ENCODE assay signal across 18 cellular contexts in the genomic region with DNA sequence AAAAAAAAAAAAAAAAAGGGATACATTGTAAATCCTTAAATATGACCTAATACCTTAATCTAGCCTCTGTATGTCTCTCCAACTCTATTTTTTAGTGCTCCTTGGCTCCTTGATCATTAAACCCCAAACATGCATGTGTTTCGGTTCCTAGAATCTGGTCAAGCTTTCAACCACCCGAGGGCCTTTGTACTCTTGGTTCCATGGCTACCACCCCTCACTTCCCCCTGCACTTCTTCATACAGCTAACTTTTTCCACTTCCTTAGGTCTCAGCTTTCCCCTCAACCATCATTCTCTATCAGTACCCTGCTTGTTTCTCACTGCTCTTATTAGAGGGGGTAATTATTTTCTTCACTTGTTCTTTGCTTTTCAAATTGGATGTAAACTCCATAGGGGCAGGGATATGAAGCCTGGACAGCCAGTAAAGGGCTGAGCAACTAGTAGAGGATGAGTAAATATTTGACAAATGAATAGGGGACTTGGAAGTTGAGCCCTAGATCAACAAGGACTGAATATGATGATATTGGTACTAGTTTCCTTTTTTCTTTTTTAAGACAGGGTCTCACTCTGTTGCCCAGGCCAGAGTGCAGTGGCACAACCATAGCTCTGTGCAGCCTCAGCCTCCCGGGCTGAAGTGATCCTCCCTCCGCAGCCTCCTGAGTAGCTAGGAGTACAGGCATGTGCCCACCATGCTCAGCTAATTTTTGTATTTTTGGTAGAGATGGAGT. TPM values are rescaled to one million over a fixed set of nuclear protein-coding genes. Genes with fewer than 3 reads are reported as not detected.
DNase-seq lines count a peak whose midpoint lies in the region; ATAC-seq, FAIRE-seq and TF ChIP-seq lines count a peak whose summit lies in the region.
"Had no signal": no experiment of that assay in that cellular context is flagged by ENCODE, and none has a peak within 500 bp of the region (broad histone marks: within the 10 kb centered on the region; RNA-seq: fewer than 3 reads in every experiment).

No MANE protein-coding gene starts in this region.

- H3K27me3 Mint-ChIP-seq in activated CD8-positive, alpha-beta memory T cell treated with anti-CD3 and anti-CD28 coated beads, Interleukin-2, amount 10 ng/mL, durations not matched to agents 7 days and 5 days = no peaks in the 10 kb centered on the region
- H3K27me3 Mint-ChIP-seq: progenitor cell of endocrine pancreas had no signal

- H3K4me3 Mint-ChIP-seq in activated CD8-positive, alpha-beta memory T cell treated with anti-CD3 and anti-CD28 coated beads, Interleukin-2, amount 10 ng/mL, durations not matched to agents 7 days and 5 days = no peak overlapping the region

- H3K79me2 ChIP-seq in HepG2 (ENCODE audit: insufficient read depth, low read length) = peaks cover 11% of the 10 kb centered on the region

- 36% methylated on average over 4 of the region's 4 CpGs for WGBS in HepG2 (ENCODE audit: low lambda C conversion rate)
- 84% methylated on average over 4 of the region's 4 CpGs for WGBS in right lobe of liver (ENCODE audit: insufficient coverage, low coverage, low lambda C conversion rate, missing lambda C conversion rate)

- no peaks in the 10 kb centered on the region for H3K36me3 ChIP-seq in HepG2 (replicated peaks in 1 of 2; ENCODE audit: control insufficient read depth in 1 of 2, insufficient read depth in 2 of 2, low read length in 2 of 2)
- no peaks in the 10 kb centered on the region for H3K36me3 ChIP-seq in right lobe of liver
- H3K36me3 ChIP-seq in A673 (ENCODE audit: insufficient read depth, low read length, poor library complexity, severe bottlenecking) = no peaks in the 10 kb centered on the region
- H3K36me3 ChIP-seq: adrenal gland had no signal

- TF ChIP-seq CTCF in HepG2 (CRISPR knock-in tag; IDR thresholded peaks at IDR 0.05) (no peak), right lobe of liver (IDR thresholded peaks at IDR 0.05) (no peak), A673 (conservative IDR thresholded peaks at IDR 0.05; ENCODE audit: low read depth, low read length) (no peak)

- intact Hi-C loops in HepG2 (cut with micrococcal nuclease; ENCODE audit: unreplicated experiment) (no loop called here), right lobe of liver (cut with DNase I) (no loop called here), A673 (cut with micrococcal nuclease; ENCODE audit: unreplicated experiment) (no loop called here)

- no TSS peak for BruUV-seq in HepG2 (replicated peaks; lab: Mats Ljungman, UMichigan)
- BruUV-seq in A673 (replicated peaks; lab: Mats Ljungman, UMichigan) = no TSS peak

- H3K9me3 ChIP-seq in HepG2 (ENCODE audit: low read length) = no peaks in the 10 kb centered on the region
- no peaks in the 10 kb centered on the region for H3K9me3 ChIP-seq in right lobe of liver
- H3K9me3 ChIP-seq in A673 (ENCODE audit: low read depth, low read length, poor library complexity, severe bottlenecking) = no peaks in the 10 kb centered on the region
- H3K9me3 ChIP-seq: adrenal gland had no signal

- POLR2A ChIA-PET in HepG2 (lab: Yijun Ruan, JAX) (interaction anchor here (1.3 to 1.6 kb wide), 3 partner anchors 8 to 20 kb away, joined by 3 to 4 read pairs (median 3); no protein-coding TSS in a partner anchor), A673 (lab: Charles Lee; ENCODE audit: low non-redundant PET) (no interaction called here)

- CTCF ChIA-PET in HepG2 (lab: Yijun Ruan, JAX; ENCODE audit: low intra/inter-chr PET ratio, low total read pairs) (no interaction called here), A673 (lab: Charles Lee) (no interaction called here)
- CTCF ChIA-PET in activated CD8-positive, alpha-beta memory T cell treated with anti-CD3 and anti-CD28 coated beads, Interleukin-2, amount 10 ng/mL, durations not matched to agents 7 days and 5 days (lab: Charles Lee) = no interaction called here

- TF ChIP-seq POLR2A in HepG2 (IDR thresholded peaks at IDR 0.05; ENCODE audit: insufficient read depth in 1 of 2, low read depth in 2 of 2, low read length in 2 of 2) (no peak), right lobe of liver (IDR thresholded peaks at IDR 0.05) (no peak)

- peaks cover 0 to under 1% of the 10 kb centered on the region in 2 experiments; a peak in 1 of 5 replicates for H3K27me3 ChIP-seq in HepG2 (ENCODE audit: control insufficient read depth in 1 of 2, insufficient read depth in 2 of 2, low read length in 2 of 2)
- H3K27me3 ChIP-seq in right lobe of liver = no peaks in the 10 kb centered on the region
- no peaks in the 10 kb centered on the region for H3K27me3 ChIP-seq in A673 (replicated peaks; ENCODE audit: insufficient read depth, low read depth, low read length, poor library complexity)
- H3K27me3 ChIP-seq: adrenal gland had no signal

- peaks cover 2% of the 10 kb centered on the region for H4K20me1 ChIP-seq in HepG2 (ENCODE audit: insufficient read depth, low read length)

- TF ChIP-seq RAD21 in HepG2 (CRISPR knock-in tag; IDR thresholded peaks at IDR 0.05) = no peak

- H2AFZ ChIP-seq in HepG2 (ENCODE audit: low read length) = no peak overlapping the region

- TF ChIP-seq EP300 in HepG2 (IDR thresholded peaks at IDR 0.05; ENCODE audit: low read depth in 2 of 2, low read length in 2 of 2) = peak in 1 of 2 experiments; percentile 14; a peak in 1 of 4 replicates
- TF ChIP-seq EP300 in HepG2 (CRISPR knock-in tag; IDR thresholded peaks at IDR 0.05; ENCODE audit: borderline replicate concordance) = no peak

- H3K4me1 ChIP-seq in HepG2 (ENCODE audit: insufficient read depth, low read length) (peaks cover 54% of the 10 kb centered on the region), right lobe of liver (peaks cover 0 to 6% (median 0%) of the 10 kb centered on the region in 4 donors), A673 (ENCODE audit: insufficient read depth, low read length, poor library complexity, severe bottlenecking) (peaks cover 9% of the 10 kb centered on the region)

- H3K27ac ChIP-seq in HepG2 (ENCODE audit: extremely low read length, insufficient read depth, low read length) (peak overlapping the region; percentile 14), right lobe of liver (no peak overlapping the region), A673 (ENCODE audit: low read depth, low read length, poor library complexity, severe bottlenecking) (no peak overlapping the region)
- H3K27ac ChIP-seq: adrenal gland, coronary artery had no signal

- no peak overlapping the region for H3K27ac Mint-ChIP-seq in activated CD8-positive, alpha-beta memory T cell treated with anti-CD3 and anti-CD28 coated beads, Interleukin-2, amount 10 ng/mL, durations not matched to agents 7 days and 5 days
- H3K27ac Mint-ChIP-seq: progenitor cell of endocrine pancreas had no signal

- no peak overlapping the region for H3K4me3 ChIP-seq in HepG2 (replicated peaks in 1 of 3; ENCODE audit: insufficient read depth in 1 of 3, low read depth in 2 of 3, low read length in 3 of 3)
- H3K4me3 ChIP-seq in right lobe of liver = no peak overlapping the region
- H3K4me3 ChIP-seq in A673 (ENCODE audit: low read depth, low read length, poor library complexity, severe bottlenecking) = no peak overlapping the region
- H3K4me3 ChIP-seq: adrenal gland, coronary artery had no signal

- in situ Hi-C loops in HepG2 (cut with HindIII; ENCODE audit: extremely low pct_ligation_motif_present, low pct_unique_long_range_greater_than_20kb) = loop anchor here (10.0 kb wide), 1 partner anchor 57 kb away; no protein-coding TSS in a partner anchor

- H3K4me2 ChIP-seq in HepG2 (ENCODE audit: low read depth, low read length) = peak overlapping the region; percentile 48

- no peak overlapping the region for H3K9ac ChIP-seq in HepG2 (ENCODE audit: insufficient read depth, low read depth, low read length)

- peaks cover 36% of the 10 kb centered on the region for H3K4me1 Mint-ChIP-seq in activated CD8-positive, alpha-beta memory T cell treated with anti-CD3 and anti-CD28 coated beads, Interleukin-2, amount 10 ng/mL, durations not matched to agents 7 days and 5 days

- peaks cover 4% of the 10 kb centered on the region for H3K36me3 Mint-ChIP-seq in activated CD8-positive, alpha-beta memory T cell treated with anti-CD3 and anti-CD28 coated beads, Interleukin-2, amount 10 ng/mL, durations not matched to agents 7 days and 5 days

- peak; percentile 43 for FAIRE-seq in HepG2 (lab: Jason Lieb, UNC)
- FAIRE-seq: H54 had no signal

- ATAC-seq in HepG2 (peak; percentile 4; the same call in 1 of the 3 replicates), right lobe of liver (no peak), GM21423 (IDR thresholded peaks at IDR 0.05; ENCODE audit: unreplicated experiment) (peak; percentile 19), HG02798 (IDR thresholded peaks at IDR 0.05; ENCODE audit: poor library complexity, unreplicated experiment) (no peak)
- no peak for ATAC-seq in activated CD8-positive, alpha-beta memory T cell treated with anti-CD3 and anti-CD28 coated beads, Interleukin-2, amount 10 ng/mL, durations not matched to agents 7 days and 5 days
- ATAC-seq in stimulated activated naive CD8-positive, alpha-beta T cell treated with anti-CD3 and anti-CD28 coated beads, Interleukin-15, Interleukin-2, amounts not matched to agents 100 U/mL and 50 U/mL, for 24 hours = peak; percentile 28
- ATAC-seq: activated CD4-positive, CD25-positive, alpha-beta regulatory T cell treated with anti-CD3 and anti-CD28 coated beads, Interleukin-2, amount 50 U/mL, for 24 hours had no signal

- DNase-seq in HepG2 (ENCODE audit: low spot score) (peak; percentile 60), right lobe of liver (no peak), A673 (ENCODE audit: low spot score) (no peak), GF-D8 (lab: John Stamatoyannopoulos, UW) (no peak)
- peak; percentile 34 for DNase-seq in activated CD8-positive, alpha-beta memory T cell treated with anti-CD3 and anti-CD28 coated beads, Interleukin-2, amount 10 ng/mL, durations not matched to agents 7 days and 5 days
- peak; percentile 44 for DNase-seq in stimulated activated naive CD8-positive, alpha-beta T cell treated with anti-CD3 and anti-CD28 coated beads, Interleukin-15, Interleukin-2, amounts not matched to agents 100 U/mL and 50 U/mL, for 24 hours
- DNase-seq: AML-193; GDM1; NCI-H1417; NCI-H526 treated with DMSO at 0.1 percent for 48 hours; stimulated activated CD4-positive, alpha-beta T cell treated with anti-CD3 and anti-CD28 coated beads, Interleukin-4, amount 100 ng/mL, for 1 hour had no signal

- H3K9me3 Mint-ChIP-seq in activated CD8-positive, alpha-beta memory T cell treated with anti-CD3 and anti-CD28 coated beads, Interleukin-2, amount 10 ng/mL, durations not matched to agents 7 days and 5 days (ENCODE audit: low read depth) = peaks cover 2% of the 10 kb centered on the region

RNA-seq across cellular contexts. Expression of a gene that starts 4.3 kb away (rescaled TPM):
- total RNA-seq in HepG2 (2016; rRNA removed; fragmentation: Illumina TruSeq; extraction: Trizol) (477 and 756 TPM in 2 replicates), right lobe of liver (100 to 1,000 TPM; 116 to 228 (median 128) TPM), A673 (2021) (294 and 325 TPM in 2 replicates)
- 312 and 326 TPM in 2 replicates for total RNA-seq in HepG2 (2016; cell fraction: cytosol; rRNA removed; fragmentation: Illumina TruSeq; extraction: Trizol; ENCODE audit: low read depth)
- total RNA-seq in HepG2 (2016; cell fraction: insoluble cytoplasmic fraction; rRNA removed; fragmentation: Illumina TruSeq; extraction: Trizol) = 471 and 770 TPM in 2 replicates
- total RNA-seq in HepG2 (2016; cell fraction: membrane; rRNA removed; fragmentation: Illumina TruSeq; extraction: Trizol) = 290 and 338 TPM in 2 replicates
- total RNA-seq in HepG2 (2016; cell fraction: nucleus; rRNA removed; fragmentation: Illumina TruSeq; extraction: Trizol) = 188 and 200 TPM in 2 replicates
- polyA plus RNA-seq in HepG2 (2011; rRNA removed) = 118 and 153 TPM in 2 replicates
- polyA plus RNA-seq in HepG2 (2011; cell fraction: cytosol; rRNA removed) = 141 and 159 TPM in 2 replicates
- polyA plus RNA-seq in HepG2 (2011; cell fraction: nucleus; rRNA removed) = 45.6 and 58.6 TPM in 2 replicates
- 245 and 302 TPM in 2 replicates for polyA plus RNA-seq in HepG2 (2012)
- 68.6 and 71.1 TPM in 2 replicates for polyA plus RNA-seq in HepG2 (2016; cell fraction: cytosol; fragmentation: Illumina TruSeq; extraction: Trizol; ENCODE audit: low read depth)
- 588 and 612 TPM in 2 replicates for polyA plus RNA-seq in HepG2 (2016; cell fraction: insoluble cytoplasmic fraction; fragmentation: Illumina TruSeq; extraction: Trizol; ENCODE audit: low read depth)
- polyA plus RNA-seq in HepG2 (2016; cell fraction: membrane; fragmentation: Illumina TruSeq; extraction: Trizol; ENCODE audit: low read depth) = 141 and 156 TPM in 2 replicates
- polyA plus RNA-seq in HepG2 (2016; cell fraction: nucleus; fragmentation: Illumina TruSeq; extraction: Trizol; ENCODE audit: insufficient read depth, low read depth) = 190 and 195 TPM in 2 replicates
- polyA minus RNA-seq in HepG2 (2011; rRNA and poly(A)+ RNA removed; ENCODE audit: low replicate concordance) = 88.7 and 522 TPM in 2 replicates
- 285 and 334 TPM in 2 replicates for polyA minus RNA-seq in HepG2 (2011; cell fraction: cytosol; rRNA and poly(A)+ RNA removed)
- 112 and 162 TPM in 2 replicates for polyA minus RNA-seq in HepG2 (2011; cell fraction: nucleus; rRNA and poly(A)+ RNA removed)
- 100 to 1,000 TPM; 196 to 263 TPM for total RNA-seq in activated CD8-positive, alpha-beta memory T cell treated with anti-CD3 and anti-CD28 coated beads, Interleukin-2, amount 10 ng/mL, durations not matched to agents 7 days and 5 days

Comparison
In these comparisons a context has a peak if more than half of its experiments do, and no peak if none do; other contexts are left out.
1. ATAC-seq: peak in HepG2 (single experiment), GM21423 (single experiment) and stimulated activated naive CD8-positive, alpha-beta T cell treated with anti-CD3 and anti-CD28 coated beads, Interleukin-15, Interleukin-2, amounts not matched to agents 100 U/mL and 50 U/mL, for 24 hours (single experiment); none in right lobe of liver (0 of 4), activated CD8-positive, alpha-beta memory T cell treated with anti-CD3 and anti-CD28 coated beads, Interleukin-2, amount 10 ng/mL, durations not matched to agents 7 days and 5 days (single experiment) and HG02798 (single experiment).
2. DNase-seq: peak in HepG2 (single experiment), activated CD8-positive, alpha-beta memory T cell treated with anti-CD3 and anti-CD28 coated beads, Interleukin-2, amount 10 ng/mL, durations not matched to agents 7 days and 5 days (single experiment) and stimulated activated naive CD8-positive, alpha-beta T cell treated with anti-CD3 and anti-CD28 coated beads, Interleukin-15, Interleukin-2, amounts not matched to agents 100 U/mL and 50 U/mL, for 24 hours (single experiment); none in right lobe of liver (0 of 3), A673 (single experiment) and GF-D8 (single experiment).